ENCODE assay signal across 13 cellular contexts in genomic region chr16:15440852-15441251, GRCh38. TPM values are rescaled to one million over a fixed set of nuclear protein-coding genes. Genes with fewer than 3 reads are reported as not detected.
DNase-seq lines count a peak whose midpoint lies in the region; ATAC-seq, FAIRE-seq and TF ChIP-seq lines count a peak whose summit lies in the region.
"Had no signal": no experiment of that assay in that cellular context is flagged by ENCODE, and none has a peak within 500 bp of the region (broad histone marks: within the 10 kb centered on the region; RNA-seq: fewer than 3 reads in every experiment).

No MANE protein-coding gene starts in this region.

- H3K9me3 ChIP-seq in HepG2 (ENCODE audit: low read length), result no peaks in the 10 kb centered on the region

- TF ChIP-seq RAD21 in HepG2 (CRISPR knock-in tag; IDR thresholded peaks at IDR 0.05), result no peak

- WGBS in HepG2 (ENCODE audit: low lambda C conversion rate), result 58% methylated on average over 3 of the region's 3 CpGs

- H3K27ac ChIP-seq in ACC112 (ENCODE audit: low read depth, low read length) (peak overlapping the region; percentile 91), brain microvascular endothelial cell (peak overlapping the region; percentile 97), HepG2 (ENCODE audit: extremely low read length, insufficient read depth, low read length) (no peak overlapping the region)

- H2AFZ ChIP-seq in ACC112 (ENCODE audit: low read length, unreplicated experiment) (peak overlapping the region; percentile 34), HepG2 (ENCODE audit: low read length) (no peak overlapping the region)

- no peaks in the 10 kb centered on the region for H3K27me3 ChIP-seq in ACC112 (ENCODE audit: insufficient read depth, low read length)
- H3K27me3 ChIP-seq in brain microvascular endothelial cell (replicated peaks), result no peaks in the 10 kb centered on the region
- H3K27me3 ChIP-seq in HepG2 (ENCODE audit: control insufficient read depth in 1 of 2, insufficient read depth in 2 of 2, low read length in 2 of 2), result peaks cover 0 to 7% of the 10 kb centered on the region in 2 experiments; a peak in 2 of 5 replicates

- FAIRE-seq in HepG2 (lab: Jason Lieb, UNC), result no peak
- FAIRE-seq: G401.6 had no signal

- peaks cover 7% of the 10 kb centered on the region; the same call in 1 of the 2 replicates for H3K36me3 ChIP-seq in ACC112 (ENCODE audit: insufficient read depth, low read length)
- H3K36me3 ChIP-seq in brain microvascular endothelial cell (replicated peaks), result no peaks in the 10 kb centered on the region
- no peaks in the 10 kb centered on the region for H3K36me3 ChIP-seq in HepG2 (replicated peaks in 1 of 2; ENCODE audit: control insufficient read depth in 1 of 2, insufficient read depth in 2 of 2, low read length in 2 of 2)
- H3K36me3 ChIP-seq: heart right ventricle had no signal

- peaks cover 21% of the 10 kb centered on the region for H3K79me2 ChIP-seq in ACC112 (ENCODE audit: control insufficient read depth, insufficient read depth, low read length, unreplicated experiment)
- H3K79me2 ChIP-seq in HepG2 (ENCODE audit: insufficient read depth, low read length), result no peaks in the 10 kb centered on the region

- POLR2A ChIA-PET in HepG2 (lab: Yijun Ruan, JAX), result no interaction called here

- ATAC-seq in HepG2, result no peak; the same call in 2 of the 3 replicates
- ATAC-seq in HG03432 (IDR thresholded peaks at IDR 0.05; ENCODE audit: unreplicated experiment), result no peak
- ATAC-seq in HG02981 (IDR thresholded peaks at IDR 0.05; ENCODE audit: unreplicated experiment), result no peak
- no peak for ATAC-seq in HG02759 (IDR thresholded peaks at IDR 0.05; ENCODE audit: unreplicated experiment)

- no TSS peak for BruUV-seq in HepG2 (replicated peaks; lab: Mats Ljungman, UMichigan)

- TF ChIP-seq EP300 in HepG2 (IDR thresholded peaks at IDR 0.05; ENCODE audit: low read depth in 2 of 2, low read length in 2 of 2), result no peak
- TF ChIP-seq EP300 in HepG2 (CRISPR knock-in tag; IDR thresholded peaks at IDR 0.05; ENCODE audit: borderline replicate concordance), result no peak

- no peak overlapping the region for H3K4me2 ChIP-seq in HepG2 (ENCODE audit: low read depth, low read length)

- H3K9ac ChIP-seq in HepG2 (ENCODE audit: insufficient read depth, low read depth, low read length), result no peak overlapping the region

- DNase-seq in LHCN-M2 (ENCODE audit: low read depth) (peak; percentile 71), brain microvascular endothelial cell (peak; percentile 83), HepG2 (ENCODE audit: low spot score) (no peak), MV-4-11 (lab: John Stamatoyannopoulos, UW) (no peak)
- DNase-seq: activated T-cell treated with anti-CD3 and anti-CD28 coated beads, Interleukin-2, amount 50 U/mL, for 24 hours; AML-193; heart right ventricle; SIG-M5 had no signal

- no peaks in the 10 kb centered on the region for H4K20me1 ChIP-seq in HepG2 (ENCODE audit: insufficient read depth, low read length)

- CTCF ChIA-PET in HepG2 (lab: Yijun Ruan, JAX; ENCODE audit: low intra/inter-chr PET ratio, low total read pairs), result no interaction called here

- in situ Hi-C loops in brain microvascular endothelial cell (cut with HindIII; ENCODE audit: low pct_ligation_motif_present, low sequenced_read_pairs), result no loop called here
- in situ Hi-C loops in HepG2 (cut with HindIII; ENCODE audit: extremely low pct_ligation_motif_present, low pct_unique_long_range_greater_than_20kb), result no loop called here

- H3K4me3 ChIP-seq in ACC112 (ENCODE audit: low read depth, low read length) (peak overlapping the region; percentile 58), brain microvascular endothelial cell (ENCODE audit: low read depth, low read length) (no peak overlapping the region), HepG2 (replicated peaks in 1 of 3; ENCODE audit: insufficient read depth in 1 of 3, low read depth in 2 of 3, low read length in 3 of 3) (no peak overlapping the region)
- H3K4me3 ChIP-seq: heart right ventricle had no signal

- TF ChIP-seq CTCF in brain microvascular endothelial cell (IDR thresholded peaks at IDR 0.05; ENCODE audit: low read depth, low read length, missing control alignments) (no peak), HepG2 (CRISPR knock-in tag; IDR thresholded peaks at IDR 0.05) (no peak)

- no peak for TF ChIP-seq POLR2A in HepG2 (IDR thresholded peaks at IDR 0.05; ENCODE audit: insufficient read depth in 1 of 2, low read depth in 2 of 2, low read length in 2 of 2)

- intact Hi-C loops in HepG2 (cut with micrococcal nuclease; ENCODE audit: unreplicated experiment), result no loop called here

- peaks cover 27% of the 10 kb centered on the region for H3K4me1 ChIP-seq in ACC112 (ENCODE audit: control insufficient read depth, insufficient read depth, low read length, unreplicated experiment)
- H3K4me1 ChIP-seq in HepG2 (ENCODE audit: insufficient read depth, low read length), result peaks cover 49% of the 10 kb centered on the region

TF ChIP-seq in HepG2, 621 proteins besides CTCF, POLR2A, EP300 and RAD21:
- peak; percentile 25; the same call in 1 of the 2 replicates for TF ChIP-seq FOSL2 (CRISPR knock-in tag; IDR thresholded peaks at IDR 0.05)
- TF ChIP-seq ZNF709 (CRISPR knock-in tag; IDR thresholded peaks at IDR 0.05), result no peak

RNA-seq across cellular contexts. Expression of gene BMERB1, which starts 6.5 kb away (rescaled TPM):
- 36.1 and 45.1 TPM in 2 replicates for total RNA-seq in LHCN-M2 (2014; rRNA removed)
- polyA plus RNA-seq in LHCN-M2 (2012), result 24.3 TPM
- total RNA-seq in HepG2 (2016; rRNA removed; fragmentation: Illumina TruSeq; extraction: Trizol), result 1.2 and 1.4 TPM in 2 replicates
- total RNA-seq in HepG2 (2016; cell fraction: cytosol; rRNA removed; fragmentation: Illumina TruSeq; extraction: Trizol; ENCODE audit: low read depth), result 0.71 and 1.0 TPM in 2 replicates
- total RNA-seq in HepG2 (2016; cell fraction: insoluble cytoplasmic fraction; rRNA removed; fragmentation: Illumina TruSeq; extraction: Trizol), result 0.69 and 0.79 TPM in 2 replicates
- total RNA-seq in HepG2 (2016; cell fraction: membrane; rRNA removed; fragmentation: Illumina TruSeq; extraction: Trizol), result 1.2 and 1.5 TPM in 2 replicates
- total RNA-seq in HepG2 (2016; cell fraction: nucleus; rRNA removed; fragmentation: Illumina TruSeq; extraction: Trizol), result 1.3 and 1.4 TPM in 2 replicates
- polyA plus RNA-seq in HepG2 (2011; rRNA removed), result 1.4 and 2.5 TPM in 2 replicates
- polyA plus RNA-seq in HepG2 (2011; cell fraction: cytosol; rRNA removed), result 0.99 and 1.8 TPM in 2 replicates
- polyA plus RNA-seq in HepG2 (2011; cell fraction: nucleus; rRNA removed), result 0.90 and 1.3 TPM in 2 replicates
- 1.0 and 2.9 TPM in 2 replicates for polyA plus RNA-seq in HepG2 (2012)
- 1.4 TPM in 2 replicates for polyA plus RNA-seq in HepG2 (2016; cell fraction: cytosol; fragmentation: Illumina TruSeq; extraction: Trizol; ENCODE audit: low read depth)
- 1.7 and 2.5 TPM in 2 replicates for polyA plus RNA-seq in HepG2 (2016; cell fraction: insoluble cytoplasmic fraction; fragmentation: Illumina TruSeq; extraction: Trizol; ENCODE audit: low read depth)
- polyA plus RNA-seq in HepG2 (2016; cell fraction: membrane; fragmentation: Illumina TruSeq; extraction: Trizol; ENCODE audit: low read depth), result 0.86 and 2.2 TPM in 2 replicates
- 1.2 and 2.5 TPM in 2 replicates for polyA plus RNA-seq in HepG2 (2016; cell fraction: nucleus; fragmentation: Illumina TruSeq; extraction: Trizol; ENCODE audit: insufficient read depth, low read depth)
- polyA minus RNA-seq in HepG2 (2011; rRNA and poly(A)+ RNA removed; ENCODE audit: low replicate concordance), result 2.4 and 7.1 TPM in 2 replicates
- polyA minus RNA-seq in HepG2 (2011; cell fraction: cytosol; rRNA and poly(A)+ RNA removed), result 0.53 and 1.3 TPM in 2 replicates
- 1.2 and 2.7 TPM in 2 replicates for polyA minus RNA-seq in HepG2 (2011; cell fraction: nucleus; rRNA and poly(A)+ RNA removed)

RNA-seq across cellular contexts. Expression of gene MPV17L, which starts 45.3 kb away (rescaled TPM):
- total RNA-seq in LHCN-M2 (2014; rRNA removed) (0.23 TPM in 1 of 2 replicates, not detected in the other), HepG2 (2016; rRNA removed; fragmentation: Illumina TruSeq; extraction: Trizol) (63.8 and 75.8 TPM in 2 replicates)
- 0.02 TPM for polyA plus RNA-seq in LHCN-M2 (2012)
- 10.1 and 10.5 TPM in 2 replicates for total RNA-seq in HepG2 (2016; cell fraction: cytosol; rRNA removed; fragmentation: Illumina TruSeq; extraction: Trizol; ENCODE audit: low read depth)
- total RNA-seq in HepG2 (2016; cell fraction: insoluble cytoplasmic fraction; rRNA removed; fragmentation: Illumina TruSeq; extraction: Trizol), result 63.6 and 79.3 TPM in 2 replicates
- total RNA-seq in HepG2 (2016; cell fraction: membrane; rRNA removed; fragmentation: Illumina TruSeq; extraction: Trizol), result 45.8 and 49.0 TPM in 2 replicates
- 37.4 and 38.1 TPM in 2 replicates for total RNA-seq in HepG2 (2016; cell fraction: nucleus; rRNA removed; fragmentation: Illumina TruSeq; extraction: Trizol)
- polyA plus RNA-seq in HepG2 (2011; rRNA removed), result 33.6 and 34.7 TPM in 2 replicates
- 30.7 and 35.5 TPM in 2 replicates for polyA plus RNA-seq in HepG2 (2011; cell fraction: cytosol; rRNA removed)
- 10.6 and 16.5 TPM in 2 replicates for polyA plus RNA-seq in HepG2 (2011; cell fraction: nucleus; rRNA removed)
- polyA plus RNA-seq in HepG2 (2012), result 15.0 and 21.1 TPM in 2 replicates
- 6.4 and 10.6 TPM in 2 replicates for polyA plus RNA-seq in HepG2 (2016; cell fraction: cytosol; fragmentation: Illumina TruSeq; extraction: Trizol; ENCODE audit: low read depth)
- polyA plus RNA-seq in HepG2 (2016; cell fraction: insoluble cytoplasmic fraction; fragmentation: Illumina TruSeq; extraction: Trizol; ENCODE audit: low read depth), result 56.5 and 61.1 TPM in 2 replicates
- polyA plus RNA-seq in HepG2 (2016; cell fraction: membrane; fragmentation: Illumina TruSeq; extraction: Trizol; ENCODE audit: low read depth), result 26.1 and 27.8 TPM in 2 replicates
- 49.1 and 49.6 TPM in 2 replicates for polyA plus RNA-seq in HepG2 (2016; cell fraction: nucleus; fragmentation: Illumina TruSeq; extraction: Trizol; ENCODE audit: insufficient read depth, low read depth)
- 10.5 and 73.9 TPM in 2 replicates for polyA minus RNA-seq in HepG2 (2011; rRNA and poly(A)+ RNA removed; ENCODE audit: low replicate concordance)
- polyA minus RNA-seq in HepG2 (2011; cell fraction: cytosol; rRNA and poly(A)+ RNA removed), result 42.8 and 48.0 TPM in 2 replicates
- polyA minus RNA-seq in HepG2 (2011; cell fraction: nucleus; rRNA and poly(A)+ RNA removed), result 20.3 and 27.0 TPM in 2 replicates

Comparison
In these comparisons a context has a peak if more than half of its experiments do, and no peak if none do; other contexts are left out.
1. DNase-seq: peak in LHCN-M2 (single experiment) and brain microvascular endothelial cell (single experiment); none in HepG2 (single experiment) and MV-4-11 (single experiment).
2. RNA of gene BMERB1, which starts 6.5 kb away (total RNA-seq): 36.1 to 45.1 TPM in LHCN-M2; 0.69 to 1.5 TPM in HepG2; every median in the first group is over 10 times any median in the second.